8 cellular contexts compared by ENCODE assay signal in genomic region chr14:103715052-103716000, GRCh38. TPM values are rescaled to one million over a fixed set of nuclear protein-coding genes. Genes with fewer than 3 reads are reported as not detected.
DNase-seq lines count a peak whose midpoint lies in the region; ATAC-seq and TF ChIP-seq lines count a peak whose summit lies in the region.

Gene XRCC3, minus strand, starts transcription at chr14:103715451. Its CDS starts 4,364 bp downstream, at chr14:103711087.
Gene ZFYVE21, plus strand, starts transcription at chr14:103715810. Its CDS starts 32 bp downstream, at chr14:103715842.

- peaks cover 18% of the 10 kb centered on the region for H3K36me3 Mint-ChIP-seq in GM23338 (ENCODE audit: low read depth)
- H3K36me3 Mint-ChIP-seq in naive thymus-derived CD4-positive, alpha-beta T cell, result peaks cover 0 to 5% (median 0%) of the 10 kb centered on the region in 5 donors
- peaks cover 11 to 15% of the 10 kb centered on the region in 2 donors for H3K36me3 Mint-ChIP-seq in stimulated activated naive B cell treated with anti-CD40 and anti-IgM and Interleukin-4, amounts not matched to agents 10 μg/mL and 1 μg/mL and 100 μg/mL, for 72 hours

- H3K4me2 ChIP-seq in DOHH2 (ENCODE audit: low read length) (peak within 1 kb of the TSS; percentile 85), GM23338 (peak within 1 kb of the TSS; percentile 90), fibroblast of lung (ENCODE audit: extremely low read depth, insufficient read depth, low read length) (peak within 1 kb of the TSS; percentile 96)

- H3K4me3 ChIP-seq in DOHH2 (ENCODE audit: low read length), result peak within 1 kb of the TSS; percentile 82
- H3K4me3 ChIP-seq in GM23338, result peak within 1 kb of the TSS; percentile 79
- H3K4me3 ChIP-seq in fibroblast of lung (replicated peaks in 1 of 4; ENCODE audit: control extremely low read depth in 1 of 4, insufficient read depth in 1 of 4, low read depth in 3 of 4, low read length in 4 of 4), result peak within 1 kb of the TSS; percentile 68 to 79 (median 76)
- peak within 1 kb of the TSS; percentile 56 for H3K4me3 ChIP-seq in naive thymus-derived CD4-positive, alpha-beta T cell (ENCODE audit: low read length)

- H3K4me3 Mint-ChIP-seq in GM23338, result peak within 1 kb of the TSS; percentile 88
- peak within 1 kb of the TSS; percentile 89 to 98 (median 94) for H3K4me3 Mint-ChIP-seq in naive thymus-derived CD4-positive, alpha-beta T cell
- H3K4me3 Mint-ChIP-seq in stimulated activated naive B cell treated with anti-CD40 and anti-IgM and Interleukin-4, amounts not matched to agents 10 μg/mL and 1 μg/mL and 100 μg/mL, for 72 hours, result peak within 1 kb of the TSS; percentile 94 to 99

- intact Hi-C loops in naive thymus-derived CD4-positive, alpha-beta T cell (cut with micrococcal nuclease), result loop anchor here (1.0 to 10.0 kb wide), 15 partner anchors 33 to 941 kb away; partner anchors contain the start of genes BAG5 (in 2 of the 2), COA8 (in 2 of the 2), KLC1 (in 2 of the 2) and MARK3 (in 2 of the 2)

- peaks cover 43% of the 10 kb centered on the region for H3K36me3 ChIP-seq in DOHH2 (ENCODE audit: control insufficient read depth, low read length)
- no peaks in the 10 kb centered on the region for H3K36me3 ChIP-seq in GM23338 (ENCODE audit: insufficient read depth)
- H3K36me3 ChIP-seq in fibroblast of lung (ENCODE audit: control insufficient read depth, insufficient read depth, low read length), result peaks cover 2% of the 10 kb centered on the region
- H3K36me3 ChIP-seq in naive thymus-derived CD4-positive, alpha-beta T cell (ENCODE audit: control insufficient read depth in 2 of 3, insufficient read depth in 3 of 3, low read length in 3 of 3), result no peaks in the 10 kb centered on the region

- peaks cover 23% of the 10 kb centered on the region for H3K27me3 Mint-ChIP-seq in GM23338 (ENCODE audit: insufficient read depth, low read depth, poor library complexity)
- H3K27me3 Mint-ChIP-seq in naive thymus-derived CD4-positive, alpha-beta T cell, result peaks cover 0 to 2% (median 0%) of the 10 kb centered on the region in 5 donors
- no peaks in the 10 kb centered on the region for H3K27me3 Mint-ChIP-seq in stimulated activated naive B cell treated with anti-CD40 and anti-IgM and Interleukin-4, amounts not matched to agents 10 μg/mL and 1 μg/mL and 100 μg/mL, for 72 hours

- H3K27me3 ChIP-seq in DOHH2 (ENCODE audit: control insufficient read depth, low read length) (no peaks in the 10 kb centered on the region), GM23338 (ENCODE audit: insufficient read depth) (no peaks in the 10 kb centered on the region), fibroblast of lung (ENCODE audit: control insufficient read depth, insufficient read depth, low read length) (no peaks in the 10 kb centered on the region)
- no peaks in the 10 kb centered on the region for H3K27me3 ChIP-seq in naive thymus-derived CD4-positive, alpha-beta T cell (ENCODE audit: control insufficient read depth in 2 of 2, insufficient read depth in 2 of 2, low read length in 2 of 2)

- H3K9me2 ChIP-seq in DOHH2 (replicated peaks; ENCODE audit: control insufficient read depth, low read length) (no peaks in the 10 kb centered on the region), GM23338 (ENCODE audit: insufficient read depth) (no peaks in the 10 kb centered on the region)

- H3K27ac ChIP-seq in DOHH2 (ENCODE audit: low read depth, low read length) (peak within 1 kb of the TSS; percentile 62), GM23338 (ENCODE audit: low read depth) (peak within 1 kb of the TSS; percentile 39; the same call in 1 of the 2 replicates), fibroblast of lung (ENCODE audit: insufficient read depth, low read length) (peak within 1 kb of the TSS; percentile 58)
- H3K27ac ChIP-seq in naive thymus-derived CD4-positive, alpha-beta T cell (ENCODE audit: low read depth, low read length), result peak within 1 kb of the TSS; percentile 73

- peaks cover 34% of the 10 kb centered on the region for H3K4me1 Mint-ChIP-seq in GM23338
- peaks cover 38 to 69% (median 52%) of the 10 kb centered on the region in 7 donors for H3K4me1 Mint-ChIP-seq in naive thymus-derived CD4-positive, alpha-beta T cell
- peaks cover 33 to 68% of the 10 kb centered on the region in 2 donors for H3K4me1 Mint-ChIP-seq in stimulated activated naive B cell treated with anti-CD40 and anti-IgM and Interleukin-4, amounts not matched to agents 10 μg/mL and 1 μg/mL and 100 μg/mL, for 72 hours

- ATAC-seq in GM23338, result peak; percentile 89
- peak; percentile 97 for ATAC-seq in naive thymus-derived CD4-positive, alpha-beta T cell
- peak; percentile 95 to 96 for ATAC-seq in stimulated activated naive B cell treated with anti-CD40 and anti-IgM and Interleukin-4, amounts not matched to agents 10 μg/mL and 1 μg/mL and 100 μg/mL, for 72 hours (replicated peaks)

- H3K4me1 ChIP-seq in DOHH2 (ENCODE audit: control insufficient read depth, low read length) (peaks cover 34% of the 10 kb centered on the region), GM23338 (ENCODE audit: insufficient read depth) (peaks cover 11% of the 10 kb centered on the region), fibroblast of lung (ENCODE audit: control insufficient read depth, extremely low read depth, insufficient read depth, low read length) (peaks cover 11% of the 10 kb centered on the region)
- H3K4me1 ChIP-seq in naive thymus-derived CD4-positive, alpha-beta T cell (ENCODE audit: control insufficient read depth in 2 of 2, insufficient read depth in 2 of 2, low read length in 2 of 2), result peaks cover 8 to 13% of the 10 kb centered on the region in 2 donors

- H3K9me3 Mint-ChIP-seq in GM23338, result no peaks in the 10 kb centered on the region
- peaks cover 0 to 4% (median 0%) of the 10 kb centered on the region in 11 donors for H3K9me3 Mint-ChIP-seq in naive thymus-derived CD4-positive, alpha-beta T cell
- no peaks in the 10 kb centered on the region for H3K9me3 Mint-ChIP-seq in stimulated activated naive B cell treated with anti-CD40 and anti-IgM and Interleukin-4, amounts not matched to agents 10 μg/mL and 1 μg/mL and 100 μg/mL, for 72 hours

- H4K20me1 ChIP-seq in DOHH2 (ENCODE audit: control insufficient read depth, insufficient read depth, low read depth, low read length) (peaks cover 5% of the 10 kb centered on the region; the same call in 1 of the 2 replicates), GM23338 (replicated peaks; ENCODE audit: insufficient read depth) (peaks cover 28% of the 10 kb centered on the region), fibroblast of lung (ENCODE audit: control insufficient read depth, extremely low read depth, insufficient read depth, low read length) (no peaks in the 10 kb centered on the region)

- H3K27ac Mint-ChIP-seq in GM23338, result peak within 1 kb of the TSS; percentile 78; the same call in 1 of the 2 replicates
- peak within 1 kb of the TSS; percentile 40 to 95 (median 91) for H3K27ac Mint-ChIP-seq in naive thymus-derived CD4-positive, alpha-beta T cell
- H3K27ac Mint-ChIP-seq in stimulated activated naive B cell treated with anti-CD40 and anti-IgM and Interleukin-4, amounts not matched to agents 10 μg/mL and 1 μg/mL and 100 μg/mL, for 72 hours, result peak within 1 kb of the TSS; percentile 93

- H3K9me3 ChIP-seq in DOHH2 (ENCODE audit: control insufficient read depth, insufficient read depth, low read length) (no peaks in the 10 kb centered on the region), fibroblast of lung (ENCODE audit: control insufficient read depth, insufficient read depth, low read depth, low read length) (no peaks in the 10 kb centered on the region)
- no peaks in the 10 kb centered on the region for H3K9me3 ChIP-seq in naive thymus-derived CD4-positive, alpha-beta T cell (ENCODE audit: control insufficient read depth in 2 of 3, low read length in 3 of 3)

- H3K9ac ChIP-seq in fibroblast of lung (ENCODE audit: insufficient read depth, low read length), result peak within 1 kb of the TSS; percentile 64

- no peak for TF ChIP-seq CTCF in DOHH2 (IDR thresholded peaks at IDR 0.05; ENCODE audit: low read depth, low read length, poor library complexity, severe bottlenecking)
- no peak for TF ChIP-seq CTCF in GM23338 (conservative IDR thresholded peaks at IDR 0.05; ENCODE audit: low read depth in 2 of 2)
- no peak for TF ChIP-seq CTCF in fibroblast of lung (conservative IDR thresholded peaks at IDR 0.05 in 1 of 2, IDR thresholded peaks at IDR 0.05 in 1 of 2; ENCODE audit: low read depth in 1 of 2, low read length in 2 of 2)

- H3K79me2 ChIP-seq in DOHH2 (ENCODE audit: control insufficient read depth, low read length) (peaks cover 87% of the 10 kb centered on the region), GM23338 (replicated peaks; ENCODE audit: insufficient read depth) (peaks cover 63% of the 10 kb centered on the region), fibroblast of lung (ENCODE audit: control insufficient read depth, insufficient read depth, low read length) (peaks cover 44% of the 10 kb centered on the region)

- H3F3A ChIP-seq in DOHH2 (ENCODE audit: control insufficient read depth, insufficient read depth), result no peaks in the 10 kb centered on the region
- H3F3A ChIP-seq in GM23338 (replicated peaks; ENCODE audit: low read depth), result peaks cover 13% of the 10 kb centered on the region; the same call in 1 of the 2 replicates

- CTCF ChIA-PET in naive thymus-derived CD4-positive, alpha-beta T cell (lab: Charles Lee), result no interaction called here

- peak; percentile 99 for DNase-seq in GM23338 (ENCODE audit: low spot score)
- DNase-seq in LHCN-M2 (ENCODE audit: low read depth), result peak; percentile 99
- DNase-seq in RPMI8226, result peak; percentile 97
- peak; percentile 99 for DNase-seq in activated T-helper 1 cell treated with anti-CD3 and anti-CD28 coated beads, Interleukin-2, amount 50 U/mL, for 16 hours (ENCODE audit: low read depth in 1 of 2, low spot score in 1 of 2)
- peak; percentile 98 to 99 for DNase-seq in fibroblast of lung (ENCODE audit: low read depth in 2 of 2)
- DNase-seq in naive thymus-derived CD4-positive, alpha-beta T cell, result peak; percentile 96 to 100 (median 100)
- DNase-seq in stimulated activated naive B cell treated with anti-CD40 and anti-IgM and Interleukin-4, amounts not matched to agents 10 μg/mL and 1 μg/mL and 100 μg/mL, for 72 hours, result peak; percentile 100

- POLR2A ChIA-PET in naive thymus-derived CD4-positive, alpha-beta T cell (lab: Charles Lee), result interaction anchor here (0.5 to 1.2 kb wide), 5 partner anchors 32 to 1897 kb away, joined by 3 to 5 read pairs (median 3); partner anchors contain the start of gene KLC1

- H2AFZ ChIP-seq in GM23338 (no peak within 1 kb of the TSS), fibroblast of lung (ENCODE audit: low read length) (no peak within 1 kb of the TSS)

RNA-seq across cellular contexts. Expression of gene XRCC3, which starts in this region (rescaled TPM):
- total RNA-seq in GM23338 (2014; rRNA removed; shearing (Covaris generic)), result 52.2 and 72.9 TPM in 2 replicates
- 16.6 and 20.4 TPM in 2 replicates for polyA plus RNA-seq in GM23338 (2016; fragmentation: Nextera tagmentation; extraction: Ambion mirVana)
- total RNA-seq in LHCN-M2 (2014; rRNA removed), result 46.7 and 51.7 TPM in 2 replicates
- 14.3 TPM for polyA plus RNA-seq in LHCN-M2 (2012)
- total RNA-seq in fibroblast of lung, result 2.8 and 9.2 TPM in 2 replicates
- 4.9 and 10.7 TPM in 2 replicates for polyA plus RNA-seq in fibroblast of lung
- polyA plus RNA-seq in fibroblast of lung (2012), result 5.3 and 9.3 TPM in 2 replicates
- 9.2 and 11.0 TPM in 2 replicates for polyA minus RNA-seq in fibroblast of lung (ENCODE audit: low replicate concordance)
- total RNA-seq in naive thymus-derived CD4-positive, alpha-beta T cell, result 10 to 100 TPM in 4 of 5 experiments, 1 to 10 TPM in 1; 9.3 to 38.9 (median 15.9) TPM
- polyA plus RNA-seq in naive thymus-derived CD4-positive, alpha-beta T cell, result 1 to 10 TPM; 5.1 to 5.7 TPM

RNA-seq across cellular contexts. Expression of gene ZFYVE21, which starts in this region (rescaled TPM):
- 89.6 and 116 TPM in 2 replicates for total RNA-seq in GM23338 (2014; rRNA removed; shearing (Covaris generic))
- polyA plus RNA-seq in GM23338 (2016; fragmentation: Nextera tagmentation; extraction: Ambion mirVana), result 79.4 and 88.0 TPM in 2 replicates
- 36.2 and 46.3 TPM in 2 replicates for total RNA-seq in LHCN-M2 (2014; rRNA removed)
- polyA plus RNA-seq in LHCN-M2 (2012), result 37.7 TPM
- 67.0 and 84.9 TPM in 2 replicates for total RNA-seq in fibroblast of lung
- 94.5 and 125 TPM in 2 replicates for polyA plus RNA-seq in fibroblast of lung
- 64.3 and 86.2 TPM in 2 replicates for polyA plus RNA-seq in fibroblast of lung (2012)
- 38.4 and 57.5 TPM in 2 replicates for polyA minus RNA-seq in fibroblast of lung (ENCODE audit: low replicate concordance)
- 10 to 100 TPM in 4 of 5 experiments, 1 to 10 TPM in 1; 5.8 to 19.0 (median 16.8) TPM for total RNA-seq in naive thymus-derived CD4-positive, alpha-beta T cell
- polyA plus RNA-seq in naive thymus-derived CD4-positive, alpha-beta T cell, result 10 to 100 TPM in 1 of 2 donors, 1 to 10 TPM in 1; 8.9 to 15.6 TPM

Comparison
In these comparisons a context has a peak if more than half of its experiments do, and no peak if none do; other contexts are left out.
1. Peak in every context shown above with its lines: DNase-seq, ATAC-seq, H3K4me3 ChIP-seq and H3K27ac ChIP-seq.